Comparison of ENCODE assay signal across 1 cellular context in the genomic region with DNA sequence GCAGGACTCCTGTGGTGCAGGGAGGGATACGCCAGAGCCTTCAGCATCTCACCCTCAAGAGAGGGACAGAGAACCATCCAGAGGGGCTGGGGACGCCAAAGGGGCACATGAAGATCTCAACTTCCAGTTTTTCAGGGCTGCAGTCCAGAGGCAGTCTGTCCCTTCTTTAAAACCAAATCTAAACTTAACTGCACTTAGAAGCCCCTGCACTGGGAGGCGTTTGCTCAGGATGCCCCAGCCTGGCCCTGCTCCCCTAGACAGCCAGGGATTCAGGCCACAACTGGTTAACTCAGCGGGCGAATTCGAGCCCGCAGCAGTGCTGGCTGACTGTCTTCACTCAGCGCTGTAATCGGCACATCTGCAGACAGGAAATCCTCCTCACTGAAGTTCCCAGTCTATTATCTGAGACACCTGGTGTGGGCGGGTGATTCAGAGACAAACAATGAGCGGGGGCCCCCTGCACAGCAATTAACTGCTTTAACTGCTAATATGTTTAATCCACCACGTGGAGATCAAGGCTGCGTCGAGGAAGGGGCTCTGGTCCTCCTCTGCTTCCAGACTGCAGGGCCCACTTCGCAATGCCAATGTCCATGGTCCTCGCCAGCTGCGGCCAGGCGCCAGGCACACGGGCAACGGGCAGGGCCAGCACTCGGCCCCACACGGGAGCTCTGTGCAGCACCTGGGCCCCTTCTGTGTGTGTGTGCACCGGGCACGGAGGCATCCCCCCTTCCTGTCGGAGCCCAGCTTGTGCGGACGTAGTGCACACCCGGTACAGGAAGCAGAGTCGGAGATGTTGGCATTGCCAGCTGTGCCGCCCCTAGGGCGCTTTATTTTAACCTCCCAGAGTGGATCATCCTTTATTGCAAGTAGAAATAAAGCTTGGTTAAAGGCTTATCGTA.
TF ChIP-seq lines count a peak whose summit lies in the region.

No MANE protein-coding gene starts in this region.

TF ChIP-seq in K562, 482 proteins besides CTCF, POLR2A, EP300 and RAD21 (continues in another document):
- TF ChIP-seq CHCHD3 (CRISPR knock-in tag; IDR thresholded peaks at IDR 0.05) (peak; percentile 84; the same call in 1 of the 2 replicates), RUNX1 (IDR thresholded peaks at IDR 0.05; ENCODE audit: low read depth) (no peak), IRF2 (CRISPR knock-in tag; IDR thresholded peaks at IDR 0.05) (no peak), ZNF766 (CRISPR knock-in tag; conservative IDR thresholded peaks at IDR 0.05) (peak; percentile 92), RHOXF2B (CRISPR knock-in tag; conservative IDR thresholded peaks at IDR 0.05) (0 out of 2 replicates have a peak, but pooled peaks have one; percentile 64), SMARCB1 (IDR thresholded peaks at IDR 0.05; ENCODE audit: insufficient read length, low read depth) (peak; percentile 96), ZNF140 (CRISPR knock-in tag; IDR thresholded peaks at IDR 0.05) (no peak), MYNN (IDR thresholded peaks at IDR 0.05) (peak; percentile 91), MYNN (CRISPR knock-in tag; IDR thresholded peaks at IDR 0.05) (no peak), PCBP1 (IDR thresholded peaks at IDR 0.05; ENCODE audit: low read depth, low read length, poor library complexity, severe bottlenecking) (no peak), COPS2 (conservative IDR thresholded peaks at IDR 0.05) (no peak), ZKSCAN3 (CRISPR knock-in tag; IDR thresholded peaks at IDR 0.05) (no peak), ATF1 (CRISPR knock-in tag; IDR thresholded peaks at IDR 0.05) (no peak), ATF1 (tag; IDR thresholded peaks at IDR 0.05) (peak; percentile 85), ZNF354B (CRISPR knock-in tag; IDR thresholded peaks at IDR 0.05) (no peak), CAMTA2 (CRISPR knock-in tag; conservative IDR thresholded peaks at IDR 0.05) (peak; percentile 87), NEUROD1 (IDR thresholded peaks at IDR 0.05; ENCODE audit: borderline replicate concordance, low read depth, low read length, partially characterized antibody) (peak; percentile 95), DDX20 (tag; IDR thresholded peaks at IDR 0.05; ENCODE audit: low read depth) (no peak), FOS (IDR thresholded peaks at IDR 0.05; ENCODE audit: extremely low read depth, insufficient read length) (peak; percentile 67), SIN3A (IDR thresholded peaks at IDR 0.05; ENCODE audit: borderline replicate concordance in 2 of 2, control insufficient read depth in 1 of 2, low read depth in 2 of 2, low read length in 2 of 2) (peak; percentile 69 to 75; a peak in 2 of 4 replicates)
- TF ChIP-seq, protein P1, sequence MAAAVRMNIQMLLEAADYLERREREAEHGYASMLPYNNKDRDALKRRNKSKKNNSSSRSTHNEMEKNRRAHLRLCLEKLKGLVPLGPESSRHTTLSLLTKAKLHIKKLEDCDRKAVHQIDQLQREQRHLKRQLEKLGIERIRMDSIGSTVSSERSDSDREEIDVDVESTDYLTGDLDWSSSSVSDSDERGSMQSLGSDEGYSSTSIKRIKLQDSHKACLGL (CRISPR knock-in tag; IDR thresholded peaks at IDR 0.05; ENCODE audit: borderline replicate concordance, poor library complexity, severe bottlenecking), result no peak
- TF ChIP-seq, protein P2, sequence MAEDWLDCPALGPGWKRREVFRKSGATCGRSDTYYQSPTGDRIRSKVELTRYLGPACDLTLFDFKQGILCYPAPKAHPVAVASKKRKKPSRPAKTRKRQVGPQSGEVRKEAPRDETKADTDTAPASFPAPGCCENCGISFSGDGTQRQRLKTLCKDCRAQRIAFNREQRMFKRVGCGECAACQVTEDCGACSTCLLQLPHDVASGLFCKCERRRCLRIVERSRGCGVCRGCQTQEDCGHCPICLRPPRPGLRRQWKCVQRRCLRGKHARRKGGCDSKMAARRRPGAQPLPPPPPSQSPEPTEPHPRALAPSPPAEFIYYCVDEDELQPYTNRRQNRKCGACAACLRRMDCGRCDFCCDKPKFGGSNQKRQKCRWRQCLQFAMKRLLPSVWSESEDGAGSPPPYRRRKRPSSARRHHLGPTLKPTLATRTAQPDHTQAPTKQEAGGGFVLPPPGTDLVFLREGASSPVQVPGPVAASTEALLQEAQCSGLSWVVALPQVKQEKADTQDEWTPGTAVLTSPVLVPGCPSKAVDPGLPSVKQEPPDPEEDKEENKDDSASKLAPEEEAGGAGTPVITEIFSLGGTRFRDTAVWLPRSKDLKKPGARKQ (CRISPR knock-in tag; IDR thresholded peaks at IDR 0.05), result no peak
- TF ChIP-seq, protein P3, sequence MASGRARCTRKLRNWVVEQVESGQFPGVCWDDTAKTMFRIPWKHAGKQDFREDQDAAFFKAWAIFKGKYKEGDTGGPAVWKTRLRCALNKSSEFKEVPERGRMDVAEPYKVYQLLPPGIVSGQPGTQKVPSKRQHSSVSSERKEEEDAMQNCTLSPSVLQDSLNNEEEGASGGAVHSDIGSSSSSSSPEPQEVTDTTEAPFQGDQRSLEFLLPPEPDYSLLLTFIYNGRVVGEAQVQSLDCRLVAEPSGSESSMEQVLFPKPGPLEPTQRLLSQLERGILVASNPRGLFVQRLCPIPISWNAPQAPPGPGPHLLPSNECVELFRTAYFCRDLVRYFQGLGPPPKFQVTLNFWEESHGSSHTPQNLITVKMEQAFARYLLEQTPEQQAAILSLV (tag; IDR thresholded peaks at IDR 0.05), result no peak
- TF ChIP-seq, protein P4, sequence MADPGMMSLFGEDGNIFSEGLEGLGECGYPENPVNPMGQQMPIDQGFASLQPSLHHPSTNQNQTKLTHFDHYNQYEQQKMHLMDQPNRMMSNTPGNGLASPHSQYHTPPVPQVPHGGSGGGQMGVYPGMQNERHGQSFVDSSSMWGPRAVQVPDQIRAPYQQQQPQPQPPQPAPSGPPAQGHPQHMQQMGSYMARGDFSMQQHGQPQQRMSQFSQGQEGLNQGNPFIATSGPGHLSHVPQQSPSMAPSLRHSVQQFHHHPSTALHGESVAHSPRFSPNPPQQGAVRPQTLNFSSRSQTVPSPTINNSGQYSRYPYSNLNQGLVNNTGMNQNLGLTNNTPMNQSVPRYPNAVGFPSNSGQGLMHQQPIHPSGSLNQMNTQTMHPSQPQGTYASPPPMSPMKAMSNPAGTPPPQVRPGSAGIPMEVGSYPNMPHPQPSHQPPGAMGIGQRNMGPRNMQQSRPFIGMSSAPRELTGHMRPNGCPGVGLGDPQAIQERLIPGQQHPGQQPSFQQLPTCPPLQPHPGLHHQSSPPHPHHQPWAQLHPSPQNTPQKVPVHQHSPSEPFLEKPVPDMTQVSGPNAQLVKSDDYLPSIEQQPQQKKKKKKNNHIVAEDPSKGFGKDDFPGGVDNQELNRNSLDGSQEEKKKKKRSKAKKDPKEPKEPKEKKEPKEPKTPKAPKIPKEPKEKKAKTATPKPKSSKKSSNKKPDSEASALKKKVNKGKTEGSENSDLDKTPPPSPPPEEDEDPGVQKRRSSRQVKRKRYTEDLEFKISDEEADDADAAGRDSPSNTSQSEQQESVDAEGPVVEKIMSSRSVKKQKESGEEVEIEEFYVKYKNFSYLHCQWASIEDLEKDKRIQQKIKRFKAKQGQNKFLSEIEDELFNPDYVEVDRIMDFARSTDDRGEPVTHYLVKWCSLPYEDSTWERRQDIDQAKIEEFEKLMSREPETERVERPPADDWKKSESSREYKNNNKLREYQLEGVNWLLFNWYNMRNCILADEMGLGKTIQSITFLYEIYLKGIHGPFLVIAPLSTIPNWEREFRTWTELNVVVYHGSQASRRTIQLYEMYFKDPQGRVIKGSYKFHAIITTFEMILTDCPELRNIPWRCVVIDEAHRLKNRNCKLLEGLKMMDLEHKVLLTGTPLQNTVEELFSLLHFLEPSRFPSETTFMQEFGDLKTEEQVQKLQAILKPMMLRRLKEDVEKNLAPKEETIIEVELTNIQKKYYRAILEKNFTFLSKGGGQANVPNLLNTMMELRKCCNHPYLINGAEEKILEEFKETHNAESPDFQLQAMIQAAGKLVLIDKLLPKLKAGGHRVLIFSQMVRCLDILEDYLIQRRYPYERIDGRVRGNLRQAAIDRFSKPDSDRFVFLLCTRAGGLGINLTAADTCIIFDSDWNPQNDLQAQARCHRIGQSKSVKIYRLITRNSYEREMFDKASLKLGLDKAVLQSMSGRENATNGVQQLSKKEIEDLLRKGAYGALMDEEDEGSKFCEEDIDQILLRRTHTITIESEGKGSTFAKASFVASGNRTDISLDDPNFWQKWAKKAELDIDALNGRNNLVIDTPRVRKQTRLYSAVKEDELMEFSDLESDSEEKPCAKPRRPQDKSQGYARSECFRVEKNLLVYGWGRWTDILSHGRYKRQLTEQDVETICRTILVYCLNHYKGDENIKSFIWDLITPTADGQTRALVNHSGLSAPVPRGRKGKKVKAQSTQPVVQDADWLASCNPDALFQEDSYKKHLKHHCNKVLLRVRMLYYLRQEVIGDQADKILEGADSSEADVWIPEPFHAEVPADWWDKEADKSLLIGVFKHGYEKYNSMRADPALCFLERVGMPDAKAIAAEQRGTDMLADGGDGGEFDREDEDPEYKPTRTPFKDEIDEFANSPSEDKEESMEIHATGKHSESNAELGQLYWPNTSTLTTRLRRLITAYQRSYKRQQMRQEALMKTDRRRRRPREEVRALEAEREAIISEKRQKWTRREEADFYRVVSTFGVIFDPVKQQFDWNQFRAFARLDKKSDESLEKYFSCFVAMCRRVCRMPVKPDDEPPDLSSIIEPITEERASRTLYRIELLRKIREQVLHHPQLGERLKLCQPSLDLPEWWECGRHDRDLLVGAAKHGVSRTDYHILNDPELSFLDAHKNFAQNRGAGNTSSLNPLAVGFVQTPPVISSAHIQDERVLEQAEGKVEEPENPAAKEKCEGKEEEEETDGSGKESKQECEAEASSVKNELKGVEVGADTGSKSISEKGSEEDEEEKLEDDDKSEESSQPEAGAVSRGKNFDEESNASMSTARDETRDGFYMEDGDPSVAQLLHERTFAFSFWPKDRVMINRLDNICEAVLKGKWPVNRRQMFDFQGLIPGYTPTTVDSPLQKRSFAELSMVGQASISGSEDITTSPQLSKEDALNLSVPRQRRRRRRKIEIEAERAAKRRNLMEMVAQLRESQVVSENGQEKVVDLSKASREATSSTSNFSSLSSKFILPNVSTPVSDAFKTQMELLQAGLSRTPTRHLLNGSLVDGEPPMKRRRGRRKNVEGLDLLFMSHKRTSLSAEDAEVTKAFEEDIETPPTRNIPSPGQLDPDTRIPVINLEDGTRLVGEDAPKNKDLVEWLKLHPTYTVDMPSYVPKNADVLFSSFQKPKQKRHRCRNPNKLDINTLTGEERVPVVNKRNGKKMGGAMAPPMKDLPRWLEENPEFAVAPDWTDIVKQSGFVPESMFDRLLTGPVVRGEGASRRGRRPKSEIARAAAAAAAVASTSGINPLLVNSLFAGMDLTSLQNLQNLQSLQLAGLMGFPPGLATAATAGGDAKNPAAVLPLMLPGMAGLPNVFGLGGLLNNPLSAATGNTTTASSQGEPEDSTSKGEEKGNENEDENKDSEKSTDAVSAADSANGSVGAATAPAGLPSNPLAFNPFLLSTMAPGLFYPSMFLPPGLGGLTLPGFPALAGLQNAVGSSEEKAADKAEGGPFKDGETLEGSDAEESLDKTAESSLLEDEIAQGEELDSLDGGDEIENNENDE (IDR thresholded peaks at IDR 0.05; ENCODE audit: low read depth, low read length), result peak; percentile 84
- TF ChIP-seq, protein P5, sequence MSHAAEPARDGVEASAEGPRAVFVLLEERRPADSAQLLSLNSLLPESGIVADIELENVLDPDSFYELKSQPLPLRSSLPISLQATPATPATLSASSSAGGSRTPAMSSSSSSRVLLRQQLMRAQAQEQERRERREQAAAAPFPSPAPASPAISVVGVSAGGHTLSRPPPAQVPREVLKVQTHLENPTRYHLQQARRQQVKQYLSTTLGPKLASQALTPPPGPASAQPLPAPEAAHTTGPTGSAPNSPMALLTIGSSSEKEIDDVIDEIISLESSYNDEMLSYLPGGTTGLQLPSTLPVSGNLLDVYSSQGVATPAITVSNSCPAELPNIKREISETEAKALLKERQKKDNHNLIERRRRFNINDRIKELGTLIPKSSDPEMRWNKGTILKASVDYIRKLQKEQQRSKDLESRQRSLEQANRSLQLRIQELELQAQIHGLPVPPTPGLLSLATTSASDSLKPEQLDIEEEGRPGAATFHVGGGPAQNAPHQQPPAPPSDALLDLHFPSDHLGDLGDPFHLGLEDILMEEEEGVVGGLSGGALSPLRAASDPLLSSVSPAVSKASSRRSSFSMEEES (CRISPR knock-in tag; IDR thresholded peaks at IDR 0.05), result no peak
- TF ChIP-seq, protein P6, sequence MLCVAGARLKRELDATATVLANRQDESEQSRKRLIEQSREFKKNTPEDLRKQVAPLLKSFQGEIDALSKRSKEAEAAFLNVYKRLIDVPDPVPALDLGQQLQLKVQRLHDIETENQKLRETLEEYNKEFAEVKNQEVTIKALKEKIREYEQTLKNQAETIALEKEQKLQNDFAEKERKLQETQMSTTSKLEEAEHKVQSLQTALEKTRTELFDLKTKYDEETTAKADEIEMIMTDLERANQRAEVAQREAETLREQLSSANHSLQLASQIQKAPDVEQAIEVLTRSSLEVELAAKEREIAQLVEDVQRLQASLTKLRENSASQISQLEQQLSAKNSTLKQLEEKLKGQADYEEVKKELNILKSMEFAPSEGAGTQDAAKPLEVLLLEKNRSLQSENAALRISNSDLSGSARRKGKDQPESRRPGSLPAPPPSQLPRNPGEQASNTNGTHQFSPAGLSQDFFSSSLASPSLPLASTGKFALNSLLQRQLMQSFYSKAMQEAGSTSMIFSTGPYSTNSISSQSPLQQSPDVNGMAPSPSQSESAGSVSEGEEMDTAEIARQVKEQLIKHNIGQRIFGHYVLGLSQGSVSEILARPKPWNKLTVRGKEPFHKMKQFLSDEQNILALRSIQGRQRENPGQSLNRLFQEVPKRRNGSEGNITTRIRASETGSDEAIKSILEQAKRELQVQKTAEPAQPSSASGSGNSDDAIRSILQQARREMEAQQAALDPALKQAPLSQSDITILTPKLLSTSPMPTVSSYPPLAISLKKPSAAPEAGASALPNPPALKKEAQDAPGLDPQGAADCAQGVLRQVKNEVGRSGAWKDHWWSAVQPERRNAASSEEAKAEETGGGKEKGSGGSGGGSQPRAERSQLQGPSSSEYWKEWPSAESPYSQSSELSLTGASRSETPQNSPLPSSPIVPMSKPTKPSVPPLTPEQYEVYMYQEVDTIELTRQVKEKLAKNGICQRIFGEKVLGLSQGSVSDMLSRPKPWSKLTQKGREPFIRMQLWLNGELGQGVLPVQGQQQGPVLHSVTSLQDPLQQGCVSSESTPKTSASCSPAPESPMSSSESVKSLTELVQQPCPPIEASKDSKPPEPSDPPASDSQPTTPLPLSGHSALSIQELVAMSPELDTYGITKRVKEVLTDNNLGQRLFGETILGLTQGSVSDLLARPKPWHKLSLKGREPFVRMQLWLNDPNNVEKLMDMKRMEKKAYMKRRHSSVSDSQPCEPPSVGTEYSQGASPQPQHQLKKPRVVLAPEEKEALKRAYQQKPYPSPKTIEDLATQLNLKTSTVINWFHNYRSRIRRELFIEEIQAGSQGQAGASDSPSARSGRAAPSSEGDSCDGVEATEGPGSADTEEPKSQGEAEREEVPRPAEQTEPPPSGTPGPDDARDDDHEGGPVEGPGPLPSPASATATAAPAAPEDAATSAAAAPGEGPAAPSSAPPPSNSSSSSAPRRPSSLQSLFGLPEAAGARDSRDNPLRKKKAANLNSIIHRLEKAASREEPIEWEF (CRISPR knock-in tag; IDR thresholded peaks at IDR 0.05), result peak; percentile 94
- TF ChIP-seq, protein P7, sequence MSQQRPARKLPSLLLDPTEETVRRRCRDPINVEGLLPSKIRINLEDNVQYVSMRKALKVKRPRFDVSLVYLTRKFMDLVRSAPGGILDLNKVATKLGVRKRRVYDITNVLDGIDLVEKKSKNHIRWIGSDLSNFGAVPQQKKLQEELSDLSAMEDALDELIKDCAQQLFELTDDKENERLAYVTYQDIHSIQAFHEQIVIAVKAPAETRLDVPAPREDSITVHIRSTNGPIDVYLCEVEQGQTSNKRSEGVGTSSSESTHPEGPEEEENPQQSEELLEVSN (IDR thresholded peaks at IDR 0.05; ENCODE audit: borderline replicate concordance in 1 of 2, extremely low read depth in 1 of 2, insufficient read depth in 1 of 2, insufficient read length in 1 of 2, low read depth in 1 of 2, low read length in 1 of 2, poor library complexity in 1 of 2, severe bottlenecking in 1 of 2), result peak; percentile 71 to 90
